Comparison of ENCODE assay signal across 24 cellular contexts in genomic region chr12:1695836-1696670, GRCh38. TPM values are rescaled to one million over a fixed set of nuclear protein-coding genes. Genes with fewer than 3 reads are reported as not detected.
DNase-seq lines count a peak whose midpoint lies in the region; ATAC-seq and TF ChIP-seq lines count a peak whose summit lies in the region.
"Had no signal": no experiment of that assay in that cellular context is flagged by ENCODE, and none has a peak within 500 bp of the region (broad histone marks: within the 10 kb centered on the region; RNA-seq: fewer than 3 reads in every experiment).

No MANE protein-coding gene starts in this region.

- H3K4me3 Mint-ChIP-seq in CD4-positive, alpha-beta memory T cell: peak overlapping the region in 2 of 8 donors; percentile 29 to 31
- peak overlapping the region; percentile 36 for H3K4me3 Mint-ChIP-seq in HFFc6
- H3K4me3 Mint-ChIP-seq in activated T-helper 17 cell treated with anti-CD3 and anti-CD28 coated beads, Interleukin-2, amount 50 U/mL, for 72 hours: no peak overlapping the region
- no peak overlapping the region for H3K4me3 Mint-ChIP-seq in activated naive CD4-positive, alpha-beta T cell treated with anti-CD3 and anti-CD28 coated beads for 36 hours
- H3K4me3 Mint-ChIP-seq: activated T-helper 1 cell treated with anti-CD3 and anti-CD28 coated beads, Interleukin-12 subunit alpha, Interleukin-12 subunit beta, Interleukin-2, Interleukin-4 antibody, amounts not matched to agents 30 ng/mL and 10 ng/mL and 1 ng/mL, durations not matched to agents 14 hours and 24 hours and 36 hours had no signal

- POLR2A ChIA-PET in CD4-positive, alpha-beta memory T cell (lab: Charles Lee; ENCODE audit: partially characterized antibody): no interaction called here

- no peak overlapping the region for H3K27ac ChIP-seq in CD4-positive, alpha-beta memory T cell (ENCODE audit: low read depth, low read length)
- H3K27ac ChIP-seq in neutrophil: peak overlapping the region; percentile 50
- H3K27ac ChIP-seq: brain microvascular endothelial cell, esophagus squamous epithelium, pancreas had no signal

- ATAC-seq in activated T-helper 17 cell treated with anti-CD3 and anti-CD28 coated beads, Interleukin-2, amount 50 U/mL, for 72 hours (replicated peaks): no peak
- ATAC-seq in HG03175 (IDR thresholded peaks at IDR 0.05; ENCODE audit: unreplicated experiment): no peak
- ATAC-seq: activated naive CD4-positive, alpha-beta T cell treated with anti-CD3 and anti-CD28 coated beads, Interleukin-2, amount 50 U/mL, for 72 hours; HCT116; pancreas; sciatic nerve had no signal

- CTCF ChIA-PET in CD4-positive, alpha-beta memory T cell (lab: Charles Lee; ENCODE audit: partially characterized antibody): interaction anchor here (2.4 kb wide), 1 partner anchor 43 kb away, joined by 9 read pairs; no protein-coding TSS in a partner anchor
- CTCF ChIA-PET in activated naive CD4-positive, alpha-beta T cell treated with anti-CD3 and anti-CD28 coated beads for 36 hours (lab: Charles Lee): interaction anchor here (2.4 kb wide), 1 partner anchor 95 kb away, joined by 9 read pairs; no protein-coding TSS in a partner anchor

- TF ChIP-seq CTCF in HFFc6 (IDR thresholded peaks at IDR 0.05) (no peak), neutrophil (IDR thresholded peaks at IDR 0.05) (no peak)

- no peak for DNase-seq in CD4-positive, alpha-beta memory T cell
- peak; percentile 25 for DNase-seq in HFFc6
- no peak for DNase-seq in NCI-H187 (lab: John Stamatoyannopoulos, UW)
- no peak for DNase-seq in activated naive CD4-positive, alpha-beta T cell treated with anti-CD3 and anti-CD28 coated beads for 36 hours
- DNase-seq: brain microvascular endothelial cell; CD4-positive, CD25-positive, alpha-beta regulatory T cell; DMS153; esophagus squamous epithelium; GDM1; kidney glomerular epithelial cell; MV-4-11; NCI-H526 treated with DMSO at 0.1 percent for 48 hours; pancreas; stimulated activated CD8-positive, alpha-beta memory T cell treated with anti-CD3 and anti-CD28 coated beads, Interleukin-4, amount 100 ng/mL, for 48 hours; T1000 had no signal

- intact Hi-C loops in CD4-positive, alpha-beta memory T cell (cut with micrococcal nuclease): no loop called here
- intact Hi-C loops in activated naive CD4-positive, alpha-beta T cell treated with anti-CD3 and anti-CD28 coated beads for 36 hours (cut with micrococcal nuclease): loop anchor here (5.0 to 10.0 kb wide), 2 partner anchors 36 to 1099 kb away; partner anchors contain the start of gene FKBP4

- H3K27ac Mint-ChIP-seq in CD4-positive, alpha-beta memory T cell: peak overlapping the region in 5 of 7 donors; percentile 0 to 73 (median 34)
- H3K27ac Mint-ChIP-seq in HFFc6: peak overlapping the region; percentile 52
- peak overlapping the region; percentile 58 for H3K27ac Mint-ChIP-seq in activated T-helper 17 cell treated with anti-CD3 and anti-CD28 coated beads, Interleukin-2, amount 50 U/mL, for 72 hours
- no peak overlapping the region for H3K27ac Mint-ChIP-seq in activated naive CD4-positive, alpha-beta T cell treated with anti-CD3 and anti-CD28 coated beads for 36 hours
- H3K27ac Mint-ChIP-seq: activated naive CD4-positive, alpha-beta T cell treated with anti-CD3 and anti-CD28 coated beads, Interleukin-2, amount 50 U/mL, for 72 hours; activated T-helper 1 cell treated with anti-CD3 and anti-CD28 coated beads, Interleukin-12 subunit alpha, Interleukin-12 subunit beta, Interleukin-2, Interleukin-4 antibody, amounts not matched to agents 30 ng/mL and 10 ng/mL and 1 ng/mL, durations not matched to agents 14 hours and 24 hours and 36 hours; IgD-negative memory B cell had no signal

- no peaks in the 10 kb centered on the region for H3K36me3 ChIP-seq in CD4-positive, alpha-beta memory T cell (ENCODE audit: insufficient read depth, low read length)
- no peaks in the 10 kb centered on the region for H3K36me3 ChIP-seq in neutrophil
- H3K36me3 ChIP-seq: brain microvascular endothelial cell, pancreas had no signal

- H3K27me3 Mint-ChIP-seq in CD4-positive, alpha-beta memory T cell: no peaks in the 10 kb centered on the region
- no peaks in the 10 kb centered on the region for H3K27me3 Mint-ChIP-seq in HFFc6 (ENCODE audit: insufficient read depth)
- no peaks in the 10 kb centered on the region for H3K27me3 Mint-ChIP-seq in activated T-helper 17 cell treated with anti-CD3 and anti-CD28 coated beads, Interleukin-2, amount 50 U/mL, for 72 hours
- no peaks in the 10 kb centered on the region for H3K27me3 Mint-ChIP-seq in activated naive CD4-positive, alpha-beta T cell treated with anti-CD3 and anti-CD28 coated beads for 36 hours (ENCODE audit: low read depth)
- H3K27me3 Mint-ChIP-seq: CD4-positive, CD25-positive, alpha-beta regulatory T cell; IgD-negative memory B cell had no signal

- peaks cover 0 to 1% (median 0%) of the 10 kb centered on the region in 8 donors for H3K9me3 Mint-ChIP-seq in CD4-positive, alpha-beta memory T cell
- no peaks in the 10 kb centered on the region for H3K9me3 Mint-ChIP-seq in HFFc6
- no peaks in the 10 kb centered on the region for H3K9me3 Mint-ChIP-seq in activated T-helper 17 cell treated with anti-CD3 and anti-CD28 coated beads, Interleukin-2, amount 50 U/mL, for 72 hours
- H3K9me3 Mint-ChIP-seq in activated naive CD4-positive, alpha-beta T cell treated with anti-CD3 and anti-CD28 coated beads for 36 hours: no peaks in the 10 kb centered on the region
- H3K9me3 Mint-ChIP-seq: activated naive CD4-positive, alpha-beta T cell treated with anti-CD3 and anti-CD28 coated beads, Interleukin-2, amount 50 U/mL, for 72 hours; activated T-helper 1 cell treated with anti-CD3 and anti-CD28 coated beads, Interleukin-12 subunit alpha, Interleukin-12 subunit beta, Interleukin-2, Interleukin-4 antibody, amounts not matched to agents 30 ng/mL and 10 ng/mL and 1 ng/mL, durations not matched to agents 14 hours and 24 hours and 36 hours; CD4-positive, CD25-positive, alpha-beta regulatory T cell; IgD-negative memory B cell had no signal

- peaks cover 43 to 81% (median 58%) of the 10 kb centered on the region in 4 donors for H3K4me1 Mint-ChIP-seq in CD4-positive, alpha-beta memory T cell
- H3K4me1 Mint-ChIP-seq in HFFc6 (ENCODE audit: low read depth): peaks cover 55% of the 10 kb centered on the region
- peaks cover 18% of the 10 kb centered on the region for H3K4me1 Mint-ChIP-seq in activated T-helper 17 cell treated with anti-CD3 and anti-CD28 coated beads, Interleukin-2, amount 50 U/mL, for 72 hours
- H3K4me1 Mint-ChIP-seq in activated naive CD4-positive, alpha-beta T cell treated with anti-CD3 and anti-CD28 coated beads for 36 hours (ENCODE audit: low read depth): peaks cover 74% of the 10 kb centered on the region

- H3K36me3 Mint-ChIP-seq in CD4-positive, alpha-beta memory T cell: peaks cover 5 to 7% of the 10 kb centered on the region in 2 donors
- peaks cover 4% of the 10 kb centered on the region; the same call in 1 of the 2 replicates for H3K36me3 Mint-ChIP-seq in HFFc6 (ENCODE audit: low read depth)
- peaks cover 54% of the 10 kb centered on the region for H3K36me3 Mint-ChIP-seq in activated T-helper 17 cell treated with anti-CD3 and anti-CD28 coated beads, Interleukin-2, amount 50 U/mL, for 72 hours (ENCODE audit: low read depth)
- H3K36me3 Mint-ChIP-seq in activated naive CD4-positive, alpha-beta T cell treated with anti-CD3 and anti-CD28 coated beads for 36 hours (ENCODE audit: low read depth): peaks cover 11% of the 10 kb centered on the region
- H3K36me3 Mint-ChIP-seq: CD4-positive, CD25-positive, alpha-beta regulatory T cell had no signal

- H3K4me3 ChIP-seq in CD4-positive, alpha-beta memory T cell (ENCODE audit: low read length in 2 of 2): no peak overlapping the region
- no peak overlapping the region for H3K4me3 ChIP-seq in neutrophil (ENCODE audit: low read depth in 1 of 2, low read length in 1 of 2)
- H3K4me3 ChIP-seq: esophagus squamous epithelium, lung, pancreas had no signal

- no peaks in the 10 kb centered on the region for H3K9me3 ChIP-seq in CD4-positive, alpha-beta memory T cell (ENCODE audit: control insufficient read depth in 1 of 2, low read length in 2 of 2)
- H3K9me3 ChIP-seq in neutrophil: no peaks in the 10 kb centered on the region
- H3K9me3 ChIP-seq: esophagus squamous epithelium, pancreas had no signal

- H3K4me1 ChIP-seq in CD4-positive, alpha-beta memory T cell (ENCODE audit: insufficient read depth, low read length): peaks cover 62% of the 10 kb centered on the region
- H3K4me1 ChIP-seq in neutrophil (ENCODE audit: control insufficient read depth in 1 of 2, insufficient read depth in 1 of 2, low read depth in 1 of 2, low read length in 1 of 2): peaks cover 31 to 33% of the 10 kb centered on the region in 2 experiments

- H3K27me3 ChIP-seq in CD4-positive, alpha-beta memory T cell (ENCODE audit: insufficient read depth, low read length): no peaks in the 10 kb centered on the region
- no peaks in the 10 kb centered on the region for H3K27me3 ChIP-seq in neutrophil
- H3K27me3 ChIP-seq: brain microvascular endothelial cell, esophagus squamous epithelium, pancreas had no signal

RNA-seq across cellular contexts. Expression of gene ADIPOR2, which starts 5.2 kb away (rescaled TPM):
- total RNA-seq in CD4-positive, alpha-beta memory T cell: 10 to 100 TPM; 35.7 to 36.2 TPM
- polyA plus RNA-seq in CD4-positive, alpha-beta memory T cell: 1 to 10 TPM; 1.8 to 3.5 TPM
- total RNA-seq in HFFc6 (2021; fragmentation: NEBNext Ultra II Directional; extraction: Animal tissue kit (Norgen Biotek cat#: 25700)): 10 to 100 TPM; 38.9 to 50.1 (median 44.9) TPM
- total RNA-seq in activated T-helper 17 cell treated with anti-CD3 and anti-CD28 coated beads, Interleukin-2, amount 50 U/mL, for 72 hours: 10 to 100 TPM; 40.0 to 52.9 TPM
- 10 to 100 TPM; 31.1 to 34.8 TPM for total RNA-seq in activated naive CD4-positive, alpha-beta T cell treated with anti-CD3 and anti-CD28 coated beads for 36 hours
